In the genomic region with DNA sequence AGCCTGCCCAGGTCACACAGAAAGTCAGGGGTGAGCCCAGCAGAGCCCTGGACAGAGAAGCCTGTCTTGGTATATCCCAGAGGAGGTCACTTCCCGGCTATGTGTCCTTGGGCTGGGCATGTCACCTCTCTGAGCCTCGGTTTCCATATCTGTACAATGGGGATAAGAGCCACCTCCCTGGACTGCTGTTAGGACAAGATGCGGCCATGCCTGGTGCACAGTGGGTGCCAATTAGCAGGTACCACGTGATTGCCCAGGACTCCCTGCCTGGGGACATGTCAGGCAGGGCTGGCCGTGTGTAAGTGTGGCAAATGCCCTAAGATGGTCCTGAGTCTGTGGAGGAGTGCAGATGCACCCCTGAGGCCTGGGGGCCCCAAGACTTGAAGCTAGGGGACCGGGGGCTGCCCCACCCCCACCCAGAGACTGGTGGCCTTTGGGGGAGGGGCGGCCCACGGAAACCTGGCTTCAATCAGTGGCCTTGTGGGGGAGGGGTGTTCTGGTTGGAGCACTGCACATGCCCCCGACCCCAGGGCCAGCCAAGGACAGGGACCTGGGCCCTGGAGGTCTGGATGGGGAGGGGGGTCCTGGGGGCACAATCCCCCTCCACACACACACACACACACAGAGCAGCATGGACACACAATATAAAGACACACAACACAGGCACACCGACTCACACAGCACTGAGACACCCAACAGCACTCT, we compare ENCODE assay signal across 14 cellular contexts. TPM values are rescaled to one million over a fixed set of nuclear protein-coding genes. Genes with fewer than 3 reads are reported as not detected.
DNase-seq lines count a peak whose midpoint lies in the region; ATAC-seq, FAIRE-seq and TF ChIP-seq lines count a peak whose summit lies in the region.
"Had no signal": no experiment of that assay in that cellular context is flagged by ENCODE, and none has a peak within 500 bp of the region (broad histone marks: within the 10 kb centered on the region; RNA-seq: fewer than 3 reads in every experiment).

No MANE protein-coding gene starts in this region.

- H3K4me3 ChIP-seq in breast epithelium (peak overlapping the region; percentile 44 to 65 (median 49)), K562 (no peak overlapping the region)

- H2AFZ ChIP-seq in K562 (ENCODE audit: low read depth, low read length): no peak overlapping the region

- H3K79me2 ChIP-seq in K562 (ENCODE audit: control insufficient read depth, insufficient read depth, low read length): no peaks in the 10 kb centered on the region

- ATAC-seq in K562: no peak
- no peak for ATAC-seq in HG03097 (IDR thresholded peaks at IDR 0.05; ENCODE audit: low FRiP score, unreplicated experiment)

- no peak overlapping the region for H3K4me2 ChIP-seq in K562 (ENCODE audit: insufficient read depth, low read length)

- H3K9me3 ChIP-seq in breast epithelium (no peaks in the 10 kb centered on the region), K562 (replicated peaks; ENCODE audit: control insufficient read depth, insufficient read depth, low read depth, low read length) (no peaks in the 10 kb centered on the region)

- H3K36me3 Mint-ChIP-seq in MCF 10A (ENCODE audit: insufficient read depth, unreplicated experiment) (no peaks in the 10 kb centered on the region), mesothelial cell of epicardium (no peaks in the 10 kb centered on the region), type B pancreatic cell (no peaks in the 10 kb centered on the region)

- H3K4me1 ChIP-seq in breast epithelium (no peaks in the 10 kb centered on the region), K562 (replicated peaks in 1 of 2; ENCODE audit: control insufficient read depth in 2 of 2, insufficient read depth in 2 of 2, low read length in 2 of 2) (peaks cover 0 to 21% of the 10 kb centered on the region in 2 experiments; a peak in 3 of 5 replicates)

- TF ChIP-seq EP300 in K562 (IDR thresholded peaks at IDR 0.05; ENCODE audit: low read length): no peak

- H4K20me1 ChIP-seq in K562 (replicated peaks; ENCODE audit: control insufficient read depth, insufficient read depth, low read length): peaks cover 6% of the 10 kb centered on the region; the same call in 1 of the 2 replicates

- TF ChIP-seq POLR2A in breast epithelium (IDR thresholded peaks at IDR 0.05): no peak
- no peak for TF ChIP-seq POLR2A in K562 (conservative IDR thresholded peaks at IDR 0.05)

- H3K4me3 Mint-ChIP-seq in MCF 10A (ENCODE audit: unreplicated experiment) (no peak overlapping the region), mesothelial cell of epicardium (no peak overlapping the region), type B pancreatic cell (peak overlapping the region; percentile 85)
- H3K4me3 Mint-ChIP-seq: central memory CD8-positive, alpha-beta T cell had no signal

- no peaks in the 10 kb centered on the region for H3K36me3 ChIP-seq in breast epithelium
- no peaks in the 10 kb centered on the region for H3K36me3 ChIP-seq in K562 (ENCODE audit: control insufficient read depth, insufficient read depth, low read length)

- intact Hi-C loops in breast epithelium (cut with DNase I; ENCODE audit: low total_unique reads) (no loop called here), MCF 10A (cut with micrococcal nuclease) (no loop called here), K562 (cut with micrococcal nuclease) (no loop called here)

- in situ Hi-C loops in K562 (cut with MboI): no loop called here

- H3K9me3 Mint-ChIP-seq in MCF 10A (ENCODE audit: unreplicated experiment) (no peaks in the 10 kb centered on the region), mesothelial cell of epicardium (no peaks in the 10 kb centered on the region), type B pancreatic cell (no peaks in the 10 kb centered on the region)
- H3K9me3 Mint-ChIP-seq: central memory CD8-positive, alpha-beta T cell had no signal

- H3K4me1 Mint-ChIP-seq in MCF 10A (ENCODE audit: insufficient read depth, unreplicated experiment) (no peaks in the 10 kb centered on the region), mesothelial cell of epicardium (peaks cover 6% of the 10 kb centered on the region), type B pancreatic cell (ENCODE audit: unreplicated experiment) (peaks cover 7% of the 10 kb centered on the region)
- H3K4me1 Mint-ChIP-seq: central memory CD8-positive, alpha-beta T cell had no signal

- peaks cover 6% of the 10 kb centered on the region for H3K9me1 ChIP-seq in K562 (ENCODE audit: control insufficient read depth, insufficient read depth, low read length)

- H3K27ac Mint-ChIP-seq in MCF 10A (ENCODE audit: low read depth, unreplicated experiment) (no peak overlapping the region), mesothelial cell of epicardium (peak overlapping the region; percentile 47), type B pancreatic cell (peak overlapping the region; percentile 7)

- no peak for DNase-seq in breast epithelium (ENCODE audit: low spot score in 2 of 2)
- DNase-seq in MCF 10A (ENCODE audit: unreplicated experiment): no peak
- DNase-seq in K562 (ENCODE audit: extremely low read depth in 1 of 4, low spot score in 3 of 4): no peak
- no peak for DNase-seq in mesothelial cell of epicardium (ENCODE audit: low spot score in 2 of 2, unreplicated experiment in 2 of 2)
- no peak for DNase-seq in type B pancreatic cell (ENCODE audit: extremely low spot score, unreplicated experiment)
- DNase-seq in stimulated activated naive CD4-positive, alpha-beta T cell (lab: John Stamatoyannopoulos, UW): no peak
- no peak for DNase-seq in NCI-H2029 (lab: John Stamatoyannopoulos, UW)
- DNase-seq: activated CD4-positive, CD25-positive, alpha-beta regulatory T cell; DND-41; kidney glomerular epithelial cell; SHP77; stimulated activated CD4-positive, alpha-beta T cell treated with anti-CD3 and anti-CD28 coated beads, Interleukin-2, amount 100 ng/mL, for 48 hours had no signal

- peak overlapping the region in 1 of 2 experiments; percentile 21; a peak in 2 of 4 replicates for H3K9ac ChIP-seq in K562 (ENCODE audit: insufficient read depth in 1 of 2, low read depth in 2 of 2, low read length in 2 of 2)

- H3K27me3 Mint-ChIP-seq in MCF 10A (ENCODE audit: insufficient read depth, unreplicated experiment) (no peaks in the 10 kb centered on the region), mesothelial cell of epicardium (ENCODE audit: low read depth) (no peaks in the 10 kb centered on the region), type B pancreatic cell (no peaks in the 10 kb centered on the region)
- H3K27me3 Mint-ChIP-seq: central memory CD8-positive, alpha-beta T cell had no signal

- no peak for FAIRE-seq in K562 (lab: Jason Lieb, UNC)

- H3K27ac ChIP-seq in breast epithelium: peak overlapping the region; percentile 6 to 83
- no peak overlapping the region for H3K27ac ChIP-seq in K562 (ENCODE audit: extremely low read depth, low read depth, low read length)

- TF ChIP-seq CTCF in breast epithelium (IDR thresholded peaks at IDR 0.05) (no peak), MCF 10A (IDR thresholded peaks at IDR 0.05; ENCODE audit: unreplicated experiment) (no peak), K562 (IDR thresholded peaks at IDR 0.05 in 2 of 3, conservative IDR thresholded peaks at IDR 0.05 in 1 of 3; ENCODE audit: insufficient read depth in 2 of 3, low read depth in 1 of 3, low read length in 3 of 3) (no peak), mesothelial cell of epicardium (IDR thresholded peaks at IDR 0.05; ENCODE audit: unreplicated experiment) (no peak), type B pancreatic cell (conservative IDR thresholded peaks at IDR 0.05) (no peak)

- CTCF ChIA-PET in MCF 10A (lab: Yijun Ruan, JAX): interaction anchor here (0.5 to 1.1 kb wide), 2 partner anchors 33 to 506 kb away, joined by 3 read pairs; no protein-coding TSS in a partner anchor
- CTCF ChIA-PET in K562 (lab: Yijun Ruan, JAX; ENCODE audit: low intra/inter-chr PET ratio): no interaction called here

- 23% methylated on average over 8 of the region's 10 CpGs for WGBS in K562 (ENCODE audit: insufficient coverage, low coverage, missing lambda C conversion rate)

- TF ChIP-seq RAD21 in K562 (CRISPR knock-in tag; conservative IDR thresholded peaks at IDR 0.05 in 1 of 2, IDR thresholded peaks at IDR 0.05 in 1 of 2): no peak

- H3K27me3 ChIP-seq in breast epithelium: no peaks in the 10 kb centered on the region
- H3K27me3 ChIP-seq in K562 (ENCODE audit: control insufficient read depth in 2 of 2, insufficient read depth in 2 of 2, low read length in 2 of 2): no peaks in the 10 kb centered on the region

- POLR2A ChIA-PET in MCF 10A (lab: Yijun Ruan, JAX) (no interaction called here), K562 (lab: Yijun Ruan, JAX) (no interaction called here)

- no TSS peak for BruUV-seq in MCF 10A (replicated peaks; lab: Mats Ljungman, UMichigan)
- BruUV-seq in K562 (replicated peaks; lab: Mats Ljungman, UMichigan): no TSS peak

RNA-seq across cellular contexts. Expression of a gene that starts 0.9 kb away (rescaled TPM):
- 10 to 100 TPM; 12.1 to 21.0 (median 12.5) TPM for total RNA-seq in breast epithelium
- not detected in 2 replicates for total RNA-seq in MCF 10A (2022)
- total RNA-seq in K562 (2011; cell fraction: chromatin; rRNA removed; ENCODE audit: low replicate concordance): not detected in 2 replicates
- total RNA-seq in K562 (2011; cell fraction: nucleolus; rRNA removed): not detected in 2 replicates
- not detected in 2 replicates for total RNA-seq in K562 (2011; cell fraction: nucleoplasm; rRNA removed)
- not detected in 2 replicates for total RNA-seq in K562 (2014; rRNA removed)
- not detected in 2 replicates for total RNA-seq in K562 (2014; rRNA removed; fragmentation: Illumina TruSeq; extraction: Trizol)
- total RNA-seq in K562 (2015; rRNA removed; fragmentation: Illumina TruSeq; extraction: Trizol): not detected in 2 replicates
- total RNA-seq in K562 (2021): 0.18 TPM in 1 of 2 replicates, not detected in the other
- polyA plus RNA-seq in K562 (2011; rRNA removed): not detected in 2 replicates
- 0.01 TPM in 1 of 2 replicates, not detected in the other for polyA plus RNA-seq in K562 (2011; cell fraction: cytosol; rRNA removed)
- not detected in 2 replicates for polyA plus RNA-seq in K562 (2011; cell fraction: nucleus; rRNA removed)
- 0.11 TPM in 1 of 2 replicates, not detected in the other for polyA plus RNA-seq in K562 (2012)
- polyA plus RNA-seq in K562 (2014; fragmentation: Illumina TruSeq; extraction: Trizol): not detected in 2 replicates
- polyA plus RNA-seq in K562 (2014; fragmentation: Nextera tagmentation; extraction: Ambion mirVana): not detected
- polyA plus RNA-seq in K562 (2014; rRNA removed): not detected in 2 replicates
- not detected in 2 replicates for polyA minus RNA-seq in K562 (2011; rRNA and poly(A)+ RNA removed)
- polyA minus RNA-seq in K562 (2011; cell fraction: cytosol; rRNA and poly(A)+ RNA removed): not detected in 2 replicates
- not detected in 2 replicates for polyA minus RNA-seq in K562 (2011; cell fraction: nucleus; rRNA and poly(A)+ RNA removed)
- total RNA-seq in mesothelial cell of epicardium: 37.6 to 43.2 TPM (median 41.2 TPM) in 3 replicates
- 0.33 and 27.2 TPM in 2 replicates for total RNA-seq in type B pancreatic cell (ENCODE audit: low replicate concordance)

RNA-seq across cellular contexts. Expression of a gene that starts 34.6 kb away (rescaled TPM):
- total RNA-seq in breast epithelium (100 to 1,000 TPM; 220 to 328 (median 227) TPM), MCF 10A (2022) (115 and 125 TPM in 2 replicates), K562 (2014; rRNA removed) (92.5 and 136 TPM in 2 replicates), K562 (2014; rRNA removed; fragmentation: Illumina TruSeq; extraction: Trizol) (74.2 and 77.5 TPM in 2 replicates), K562 (2015; rRNA removed; fragmentation: Illumina TruSeq; extraction: Trizol) (75.6 and 77.3 TPM in 2 replicates), K562 (2021) (67.8 and 68.7 TPM in 2 replicates), mesothelial cell of epicardium (64.9 to 66.0 TPM (median 65.8 TPM) in 3 replicates), type B pancreatic cell (ENCODE audit: low replicate concordance) (78.9 and 106 TPM in 2 replicates)
- 50.8 and 64.7 TPM in 2 replicates for total RNA-seq in K562 (2011; cell fraction: chromatin; rRNA removed; ENCODE audit: low replicate concordance)
- total RNA-seq in K562 (2011; cell fraction: nucleolus; rRNA removed): 37.6 and 42.7 TPM in 2 replicates
- 58.2 and 69.2 TPM in 2 replicates for total RNA-seq in K562 (2011; cell fraction: nucleoplasm; rRNA removed)
- polyA plus RNA-seq in K562 (2011; rRNA removed) (80.9 and 89.6 TPM in 2 replicates), K562 (2014; fragmentation: Illumina TruSeq; extraction: Trizol) (69.4 and 77.7 TPM in 2 replicates), K562 (2014; fragmentation: Nextera tagmentation; extraction: Ambion mirVana) (10 to 100 TPM; 15.9 to 19.8 TPM), K562 (2014; rRNA removed) (84.7 and 86.8 TPM in 2 replicates)
- 36.5 and 59.5 TPM in 2 replicates for polyA plus RNA-seq in K562 (2011; cell fraction: cytosol; rRNA removed)
- polyA plus RNA-seq in K562 (2011; cell fraction: nucleus; rRNA removed): 120 and 177 TPM in 2 replicates
- 76.7 and 87.8 TPM in 2 replicates for polyA plus RNA-seq in K562 (2012)
- 65.3 and 73.2 TPM in 2 replicates for polyA minus RNA-seq in K562 (2011; rRNA and poly(A)+ RNA removed)
- polyA minus RNA-seq in K562 (2011; cell fraction: cytosol; rRNA and poly(A)+ RNA removed): 16.6 and 26.3 TPM in 2 replicates
- 25.0 and 57.6 TPM in 2 replicates for polyA minus RNA-seq in K562 (2011; cell fraction: nucleus; rRNA and poly(A)+ RNA removed)

RNA-seq across cellular contexts. Expression of a gene that starts 36.0 kb away (rescaled TPM):
- total RNA-seq in breast epithelium (10 to 100 TPM; 49.8 to 62.9 (median 60.2) TPM), MCF 10A (2022) (73.4 and 85.4 TPM in 2 replicates), K562 (2014; rRNA removed) (167 and 396 TPM in 2 replicates), K562 (2014; rRNA removed; fragmentation: Illumina TruSeq; extraction: Trizol) (64.7 and 66.7 TPM in 2 replicates), K562 (2015; rRNA removed; fragmentation: Illumina TruSeq; extraction: Trizol) (103 and 104 TPM in 2 replicates), K562 (2021) (63.2 and 72.6 TPM in 2 replicates), mesothelial cell of epicardium (77.7 to 82.5 TPM (median 77.7 TPM) in 3 replicates), type B pancreatic cell (ENCODE audit: low replicate concordance) (48.5 and 72.6 TPM in 2 replicates)
- total RNA-seq in K562 (2011; cell fraction: chromatin; rRNA removed; ENCODE audit: low replicate concordance): 295 and 336 TPM in 2 replicates
- 193 and 203 TPM in 2 replicates for total RNA-seq in K562 (2011; cell fraction: nucleolus; rRNA removed)
- total RNA-seq in K562 (2011; cell fraction: nucleoplasm; rRNA removed): 258 and 314 TPM in 2 replicates
- polyA plus RNA-seq in K562 (2011; rRNA removed) (32.1 and 33.7 TPM in 2 replicates), K562 (2014; fragmentation: Illumina TruSeq; extraction: Trizol) (54.4 and 56.7 TPM in 2 replicates), K562 (2014; fragmentation: Nextera tagmentation; extraction: Ambion mirVana) (1 to 10 TPM; 8.9 to 9.9 TPM), K562 (2014; rRNA removed) (52.6 and 58.4 TPM in 2 replicates)
- 11.9 and 18.3 TPM in 2 replicates for polyA plus RNA-seq in K562 (2011; cell fraction: cytosol; rRNA removed)
- polyA plus RNA-seq in K562 (2011; cell fraction: nucleus; rRNA removed): 128 and 132 TPM in 2 replicates
- 43.0 and 62.6 TPM in 2 replicates for polyA plus RNA-seq in K562 (2012)
- 73.9 and 94.6 TPM in 2 replicates for polyA minus RNA-seq in K562 (2011; rRNA and poly(A)+ RNA removed)
- polyA minus RNA-seq in K562 (2011; cell fraction: cytosol; rRNA and poly(A)+ RNA removed): 27.6 and 31.6 TPM in 2 replicates
- polyA minus RNA-seq in K562 (2011; cell fraction: nucleus; rRNA and poly(A)+ RNA removed): 152 and 195 TPM in 2 replicates

RNA-seq across cellular contexts. Expression of a gene that starts 36.7 kb away (rescaled TPM):
- total RNA-seq in breast epithelium (10 to 100 TPM in 1 of 3 donors, 1 to 10 TPM in 2; 5.2 to 16.6 (median 6.7) TPM), MCF 10A (2022) (0.86 and 1.2 TPM in 2 replicates), K562 (2014; rRNA removed) (1.7 and 3.4 TPM in 2 replicates), K562 (2014; rRNA removed; fragmentation: Illumina TruSeq; extraction: Trizol) (0.54 and 0.76 TPM in 2 replicates), K562 (2015; rRNA removed; fragmentation: Illumina TruSeq; extraction: Trizol) (10.2 TPM in 2 replicates), K562 (2021) (2.2 and 2.5 TPM in 2 replicates), mesothelial cell of epicardium (0.33 to 0.47 TPM in 2 of 3 replicates, not detected in the other), type B pancreatic cell (ENCODE audit: low replicate concordance) (0.31 and 0.48 TPM in 2 replicates)
- total RNA-seq in K562 (2011; cell fraction: chromatin; rRNA removed; ENCODE audit: low replicate concordance): 0.35 and 0.79 TPM in 2 replicates
- total RNA-seq in K562 (2011; cell fraction: nucleolus; rRNA removed): 1.1 and 1.5 TPM in 2 replicates
- 0.59 and 0.69 TPM in 2 replicates for total RNA-seq in K562 (2011; cell fraction: nucleoplasm; rRNA removed)
- polyA plus RNA-seq in K562 (2011; rRNA removed) (1.4 and 1.6 TPM in 2 replicates), K562 (2014; fragmentation: Illumina TruSeq; extraction: Trizol) (3.3 and 3.9 TPM in 2 replicates), K562 (2014; fragmentation: Nextera tagmentation; extraction: Ambion mirVana) (under 1 TPM; 0.22 to 0.34 TPM), K562 (2014; rRNA removed) (1.2 and 2.8 TPM in 2 replicates)
- polyA plus RNA-seq in K562 (2011; cell fraction: cytosol; rRNA removed): 1.9 and 6.8 TPM in 2 replicates
- polyA plus RNA-seq in K562 (2011; cell fraction: nucleus; rRNA removed): 0.60 and 0.92 TPM in 2 replicates
- 9.4 and 9.9 TPM in 2 replicates for polyA plus RNA-seq in K562 (2012)
- 0.48 and 1.1 TPM in 2 replicates for polyA minus RNA-seq in K562 (2011; rRNA and poly(A)+ RNA removed)
- polyA minus RNA-seq in K562 (2011; cell fraction: cytosol; rRNA and poly(A)+ RNA removed): 0.91 and 0.95 TPM in 2 replicates
- 0.27 and 0.44 TPM in 2 replicates for polyA minus RNA-seq in K562 (2011; cell fraction: nucleus; rRNA and poly(A)+ RNA removed)
